Comparison of ENCODE assay signal across 12 cellular contexts in the genomic region with DNA sequence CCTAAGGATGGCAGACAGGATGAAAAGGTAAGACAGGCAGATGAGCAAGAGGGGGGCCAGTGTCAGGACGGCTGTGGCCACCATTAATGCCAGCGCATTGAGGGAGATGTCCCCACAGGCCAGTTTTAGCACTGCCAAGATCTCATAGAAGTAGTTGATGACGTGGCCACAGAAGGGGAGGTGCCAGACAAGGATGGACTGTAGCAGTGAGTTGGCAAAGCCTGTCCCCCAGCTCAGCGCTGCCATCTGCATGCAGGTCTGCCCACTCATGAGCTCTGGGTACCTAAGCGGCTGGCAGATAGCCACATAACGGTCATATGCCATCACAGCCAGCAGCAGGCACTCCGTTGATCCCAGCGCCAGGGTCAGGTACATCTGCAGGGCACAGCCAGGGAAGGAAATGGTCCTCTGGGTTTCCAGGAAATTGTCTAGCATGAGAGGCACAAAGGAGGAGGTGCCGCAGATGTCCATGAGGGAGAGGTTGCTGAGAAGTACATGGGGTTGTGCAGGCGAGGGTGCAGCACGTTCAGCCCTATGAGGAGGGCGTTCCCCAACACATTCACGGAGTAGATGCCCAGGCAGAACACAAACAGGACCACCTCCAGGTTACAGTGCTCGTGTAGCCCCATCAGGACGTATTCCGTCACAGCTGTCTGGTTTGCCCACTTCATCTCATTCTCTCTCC. TPM values are rescaled to one million over a fixed set of nuclear protein-coding genes. Genes with fewer than 3 reads are reported as not detected.
DNase-seq lines count a peak whose midpoint lies in the region; ATAC-seq and TF ChIP-seq lines count a peak whose summit lies in the region.
"Had no signal": no experiment of that assay in that cellular context is flagged by ENCODE, and none has a peak within 500 bp of the region (broad histone marks: within the 10 kb centered on the region; RNA-seq: fewer than 3 reads in every experiment).

No MANE protein-coding gene starts in this region.

- peaks cover 0 to 2% (median under 1%) of the 10 kb centered on the region in 4 donors for H3K36me3 ChIP-seq in esophagus muscularis mucosa

- H3K27me3 Mint-ChIP-seq in activated CD4-positive, alpha-beta T cell treated with anti-CD3 and anti-CD28 coated beads for 36 hours, result peaks cover 5% of the 10 kb centered on the region

- no peaks in the 10 kb centered on the region for H3K9me3 ChIP-seq in esophagus muscularis mucosa

- H3K36me3 Mint-ChIP-seq in activated CD4-positive, alpha-beta T cell treated with anti-CD3 and anti-CD28 coated beads for 36 hours (ENCODE audit: low read depth), result no peaks in the 10 kb centered on the region

- no peak for TF ChIP-seq CTCF in esophagus muscularis mucosa (IDR thresholded peaks at IDR 0.05)

- intact Hi-C loops in activated CD4-positive, alpha-beta T cell treated with anti-CD3 and anti-CD28 coated beads for 36 hours (cut with DNase I, micrococcal nuclease), result no loop called here
- intact Hi-C loops in esophagus muscularis mucosa (cut with DNase I), result no loop called here

- CTCF ChIA-PET in activated CD4-positive, alpha-beta T cell treated with anti-CD3 and anti-CD28 coated beads for 36 hours (lab: Charles Lee), result interaction anchor here (0.6 to 1.0 kb wide), 3 partner anchors 19 to 140 kb away, joined by 3 to 4 read pairs (median 3); no protein-coding TSS in a partner anchor

- ATAC-seq in activated CD4-positive, alpha-beta T cell treated with anti-CD3 and anti-CD28 coated beads for 36 hours, result peak; percentile 74
- ATAC-seq in esophagus mucosa, result no peak

- H3K27ac ChIP-seq in esophagus muscularis mucosa (replicated peaks in 1 of 4), result no peak overlapping the region

- TF ChIP-seq POLR2A in esophagus muscularis mucosa (IDR thresholded peaks at IDR 0.05; ENCODE audit: low read depth), result no peak

- H3K4me1 ChIP-seq in esophagus muscularis mucosa, result peaks cover 3 to 13% (median 10%) of the 10 kb centered on the region in 4 donors

- no peaks in the 10 kb centered on the region for H3K27me3 ChIP-seq in esophagus muscularis mucosa

- H3K27ac Mint-ChIP-seq in activated CD4-positive, alpha-beta T cell treated with anti-CD3 and anti-CD28 coated beads for 36 hours, result no peak overlapping the region
- H3K27ac Mint-ChIP-seq: activated CD4-positive, alpha-beta T cell treated with anti-CD3 and anti-CD28 coated beads, Interleukin-2, amount 10 ng/mL, durations not matched to agents 7 days and 5 days; dendritic cell treated with granulocyte-macrophage colony-stimulating factor and Interleukin-4, amounts not matched to agents 40 ng/mL and 50 ng/mL, for 4 days; mesothelial cell of epicardium had no signal

- no peaks in the 10 kb centered on the region for H3K4me1 Mint-ChIP-seq in activated CD4-positive, alpha-beta T cell treated with anti-CD3 and anti-CD28 coated beads for 36 hours
- H3K4me1 Mint-ChIP-seq: mesothelial cell of epicardium had no signal

- H3K9me3 Mint-ChIP-seq in activated CD4-positive, alpha-beta T cell treated with anti-CD3 and anti-CD28 coated beads for 36 hours (ENCODE audit: low read depth), result no peaks in the 10 kb centered on the region
- H3K9me3 Mint-ChIP-seq: activated CD4-positive, alpha-beta T cell treated with anti-CD3 and anti-CD28 coated beads, Interleukin-2, amount 10 ng/mL, durations not matched to agents 7 days and 5 days; dendritic cell treated with granulocyte-macrophage colony-stimulating factor and Interleukin-4, amounts not matched to agents 40 ng/mL and 50 ng/mL, for 4 days; mesothelial cell of epicardium had no signal

- peak; percentile 45 for DNase-seq in activated CD4-positive, alpha-beta T cell treated with anti-CD3 and anti-CD28 coated beads for 36 hours
- DNase-seq in activated CD4-positive, alpha-beta T cell treated with anti-CD3 and anti-CD28 coated beads for 1 hour, result no peak
- DNase-seq in NCI-H524 treated with DMSO at 0.1 percent for 48 hours (lab: John Stamatoyannopoulos, UW), result peak; percentile 16
- DNase-seq in esophagus muscularis mucosa (ENCODE audit: extremely low spot score), result peak; percentile 91
- peak; percentile 25 for DNase-seq in stimulated activated CD8-positive, alpha-beta memory T cell treated with anti-CD3 and anti-CD28 coated beads, Interleukin-4, amount 100 ng/mL, for 48 hours
- no peak for DNase-seq in NK-92 treated with Interleukin-12 subunit alpha and Interleukin-12 subunit beta, amount 100 ng/mL, for 24 hours (lab: John Stamatoyannopoulos, UW)
- DNase-seq in stimulated activated CD4-positive, alpha-beta T cell treated with anti-CD3 and anti-CD28 coated beads, Interleukin-2, amount 100 ng/mL, for 48 hours, result no peak
- DNase-seq: NCI-H526 had no signal

- no peak overlapping the region for H3K4me3 ChIP-seq in esophagus muscularis mucosa

- H3K4me3 Mint-ChIP-seq in activated CD4-positive, alpha-beta T cell treated with anti-CD3 and anti-CD28 coated beads for 36 hours, result no peak overlapping the region
- H3K4me3 Mint-ChIP-seq: activated CD4-positive, alpha-beta T cell treated with anti-CD3 and anti-CD28 coated beads, Interleukin-2, amount 10 ng/mL, durations not matched to agents 7 days and 5 days; dendritic cell treated with granulocyte-macrophage colony-stimulating factor and Interleukin-4, amounts not matched to agents 40 ng/mL and 50 ng/mL, for 4 days; mesothelial cell of epicardium had no signal

- WGBS in esophagus muscularis mucosa, result 58% methylated on average over 13 of the region's 16 CpGs

- POLR2A ChIA-PET in activated CD4-positive, alpha-beta T cell treated with anti-CD3 and anti-CD28 coated beads for 36 hours (lab: Charles Lee), result interaction anchor here (0.6 kb wide), 1 partner anchor 698 kb away, joined by 3 read pairs; no protein-coding TSS in a partner anchor

- no peak for TF ChIP-seq EP300 in esophagus muscularis mucosa (IDR thresholded peaks at IDR 0.05)

RNA-seq across cellular contexts. Expression of a gene that starts 10.7 kb away (rescaled TPM):
- total RNA-seq in activated CD4-positive, alpha-beta T cell treated with anti-CD3 and anti-CD28 coated beads for 36 hours, result not detected
- total RNA-seq in esophagus muscularis mucosa (not detected), esophagus mucosa (not detected)
- total RNA-seq: activated CD4-positive, alpha-beta T cell treated with anti-CD3 and anti-CD28 coated beads, Interleukin-2, amount 10 ng/mL, durations not matched to agents 7 days and 5 days; mesothelial cell of epicardium had no signal

RNA-seq across cellular contexts. Expression of a gene that starts 30.4 kb away (rescaled TPM):
- 1 to 10 TPM; 5.8 to 6.9 TPM for total RNA-seq in activated CD4-positive, alpha-beta T cell treated with anti-CD3 and anti-CD28 coated beads for 36 hours
- 10 to 100 TPM in 3 of 4 donors, 1 to 10 TPM in 1; 10.0 to 27.0 (median 20.3) TPM for total RNA-seq in esophagus muscularis mucosa
- total RNA-seq in esophagus mucosa, result 1.7 TPM

RNA-seq across cellular contexts. Expression of a gene that starts 30.9 kb away (rescaled TPM):
- total RNA-seq in activated CD4-positive, alpha-beta T cell treated with anti-CD3 and anti-CD28 coated beads for 36 hours, result not detected
- total RNA-seq in esophagus muscularis mucosa (not detected), esophagus mucosa (not detected)
- total RNA-seq: activated CD4-positive, alpha-beta T cell treated with anti-CD3 and anti-CD28 coated beads, Interleukin-2, amount 10 ng/mL, durations not matched to agents 7 days and 5 days had no signal

RNA-seq across cellular contexts. Expression of a gene that starts 44.6 kb away (rescaled TPM):
- total RNA-seq in activated CD4-positive, alpha-beta T cell treated with anti-CD3 and anti-CD28 coated beads for 36 hours, result 10 to 100 TPM; 47.4 to 61.1 TPM
- total RNA-seq in esophagus muscularis mucosa, result 10 to 100 TPM; 23.4 to 32.4 (median 27.5) TPM
- 30.2 TPM for total RNA-seq in esophagus mucosa

RNA-seq across cellular contexts. Expression of a gene that starts 46.5 kb away (rescaled TPM):
- not detected for total RNA-seq in activated CD4-positive, alpha-beta T cell treated with anti-CD3 and anti-CD28 coated beads for 36 hours
- total RNA-seq in esophagus muscularis mucosa, result 10 to 100 TPM in 2 of 4 donors, 1 to 10 TPM in 2; 3.7 to 53.0 (median 15.6) TPM
- total RNA-seq in esophagus mucosa, result 1.2 TPM
- total RNA-seq: activated CD4-positive, alpha-beta T cell treated with anti-CD3 and anti-CD28 coated beads, Interleukin-2, amount 10 ng/mL, durations not matched to agents 7 days and 5 days had no signal

Comparison
In these comparisons a context has a peak if more than half of its experiments do, and no peak if none do; other contexts are left out.
1. DNase-seq: peak in activated CD4-positive, alpha-beta T cell treated with anti-CD3 and anti-CD28 coated beads for 36 hours (single experiment), NCI-H524 treated with DMSO at 0.1 percent for 48 hours (single experiment), esophagus muscularis mucosa (single experiment) and stimulated activated CD8-positive, alpha-beta memory T cell treated with anti-CD3 and anti-CD28 coated beads, Interleukin-4, amount 100 ng/mL, for 48 hours (single experiment); none in activated CD4-positive, alpha-beta T cell treated with anti-CD3 and anti-CD28 coated beads for 1 hour (single experiment), NK-92 treated with Interleukin-12 subunit alpha and Interleukin-12 subunit beta, amount 100 ng/mL, for 24 hours (single experiment) and stimulated activated CD4-positive, alpha-beta T cell treated with anti-CD3 and anti-CD28 coated beads, Interleukin-2, amount 100 ng/mL, for 48 hours (0 of 2).